In the genomic region with DNA sequence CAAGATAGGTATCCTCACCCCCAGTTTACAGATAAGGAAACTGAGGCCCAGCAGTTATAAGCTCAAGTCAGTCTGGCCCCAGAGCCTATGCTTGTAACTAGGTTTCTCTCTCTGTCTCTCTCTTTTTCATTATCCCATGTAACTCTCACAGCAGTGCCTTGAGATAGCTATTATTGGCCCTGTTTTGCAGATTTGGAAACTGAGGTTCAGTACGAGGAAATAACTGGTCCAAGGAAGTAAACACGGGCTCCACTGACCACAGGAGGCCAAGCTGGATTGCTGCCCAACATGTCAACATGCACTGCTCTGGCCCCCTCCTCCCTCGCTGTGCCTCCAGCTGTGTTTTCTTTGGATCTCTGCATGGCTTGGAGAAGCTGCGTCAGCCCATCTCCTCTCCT, we compare ENCODE assay signal across 11 cellular contexts. TPM values are rescaled to one million over a fixed set of nuclear protein-coding genes. Genes with fewer than 3 reads are reported as not detected.
A peak's percentile ranks its signal among the peaks of the same experiment; 100 is the strongest.
DNase-seq lines count a peak whose midpoint lies in the region; ATAC-seq and TF ChIP-seq lines count a peak whose summit lies in the region.
"Had no signal": no experiment of that assay in that cellular context is flagged by ENCODE, and none has a peak within 500 bp of the region (broad histone marks: within the 10 kb centered on the region; RNA-seq: fewer than 3 reads in every experiment).

No MANE protein-coding gene starts in this region.

- TF ChIP-seq EP300 in tibial nerve (IDR thresholded peaks at IDR 0.05), result peak in 1 of 2 donors; percentile 52

- intact Hi-C loops in esophagus squamous epithelium (cut with DNase I) (no loop called here), mucosa of descending colon (cut with DNase I, micrococcal nuclease) (no loop called here)

- peak overlapping the region; percentile 30 to 86 (median 62) for H3K27ac ChIP-seq in esophagus squamous epithelium
- H3K27ac ChIP-seq in tibial nerve, result peak overlapping the region; percentile 32 to 90 (median 76)

- no peak for DNase-seq in esophagus squamous epithelium (lab: John Stamatoyannopoulos, UW)
- peak in 2 of 3 donors; percentile 51 to 58 for DNase-seq in mucosa of descending colon
- DNase-seq in tibial nerve (ENCODE audit: low spot score in 2 of 2), result peak; percentile 77 to 82
- no peak for DNase-seq in NCI-H1417 treated with DMSO at 0.1 percent for 48 hours (lab: John Stamatoyannopoulos, UW)
- DNase-seq in pons (ENCODE audit: low spot score), result no peak
- DNase-seq in GOT3 (lab: John Stamatoyannopoulos, UW), result no peak
- DNase-seq: activated CD4-positive, alpha-beta memory T cell treated with anti-CD3 and anti-CD28 coated beads for 36 hours; activated naive CD8-positive, alpha-beta T cell treated with anti-CD3 and anti-CD28 coated beads, Interleukin-2, amount 50 U/mL, for 24 hours; naive thymus-derived CD4-positive, alpha-beta T cell had no signal

- TF ChIP-seq POLR2A in esophagus squamous epithelium (IDR thresholded peaks at IDR 0.05), result no peak
- no peak for TF ChIP-seq POLR2A in tibial nerve (IDR thresholded peaks at IDR 0.05)

- no peak for TF ChIP-seq CTCF in esophagus squamous epithelium (IDR thresholded peaks at IDR 0.05)
- no peak for TF ChIP-seq CTCF in mucosa of descending colon (IDR thresholded peaks at IDR 0.05)
- TF ChIP-seq CTCF in tibial nerve (IDR thresholded peaks at IDR 0.05), result no peak

- peaks cover 8 to 67% (median 39%) of the 10 kb centered on the region in 3 donors for H3K4me1 ChIP-seq in esophagus squamous epithelium
- H3K4me1 ChIP-seq in mucosa of descending colon (ENCODE audit: low read depth), result peaks cover 11% of the 10 kb centered on the region
- H3K4me1 ChIP-seq in tibial nerve, result peaks cover 0 to 50% (median 27%) of the 10 kb centered on the region in 4 donors

- H3K36me3 ChIP-seq in esophagus squamous epithelium, result no peaks in the 10 kb centered on the region
- H3K36me3 ChIP-seq in mucosa of descending colon (ENCODE audit: low read depth), result no peaks in the 10 kb centered on the region
- H3K36me3 ChIP-seq in tibial nerve, result no peaks in the 10 kb centered on the region

- no peak overlapping the region for H3K4me3 ChIP-seq in esophagus squamous epithelium
- no peak overlapping the region for H3K4me3 ChIP-seq in mucosa of descending colon
- no peak overlapping the region for H3K4me3 ChIP-seq in tibial nerve

- 25 to 89% methylated on average over 2 of the region's 4 CpGs for WGBS in esophagus squamous epithelium, 2 donors
- WGBS in tibial nerve, 2 donors, result 3 to 20% methylated on average over 4 of the region's 4 CpGs

- H3K9me3 ChIP-seq in esophagus squamous epithelium (no peaks in the 10 kb centered on the region), mucosa of descending colon (no peaks in the 10 kb centered on the region), tibial nerve (no peaks in the 10 kb centered on the region)

- peak; percentile 41 for ATAC-seq in SK-N-SH treated with all-trans-retinoic acid at 6 μM for 48 hours
- peak; percentile 17 for ATAC-seq in mucosa of descending colon
- no peak for ATAC-seq in GM18867 (IDR thresholded peaks at IDR 0.05; ENCODE audit: unreplicated experiment)
- ATAC-seq: activated naive CD8-positive, alpha-beta T cell treated with anti-CD3 and anti-CD28 coated beads, Interleukin-2, amount 50 U/mL, for 24 hours; naive thymus-derived CD4-positive, alpha-beta T cell had no signal

- H3K27me3 ChIP-seq in esophagus squamous epithelium, result no peaks in the 10 kb centered on the region
- no peaks in the 10 kb centered on the region for H3K27me3 ChIP-seq in tibial nerve

TF ChIP-seq in SK-N-SH treated with all-trans-retinoic acid at 6 μM for 48 hours, 23 proteins besides CTCF, POLR2A, EP300 and RAD21:
- no peak for TF ChIP-seq OSR1 (CRISPR knock-in tag; IDR thresholded peaks at IDR 0.05)
- no peak for TF ChIP-seq ZNF565 (CRISPR knock-in tag; conservative IDR thresholded peaks at IDR 0.05; ENCODE audit: low read depth)
- no peak for TF ChIP-seq TCF4 (CRISPR knock-in tag; IDR thresholded peaks at IDR 0.05; ENCODE audit: borderline replicate concordance)
- TF ChIP-seq ZNF70 (CRISPR knock-in tag; IDR thresholded peaks at IDR 0.05), result no peak
- TF ChIP-seq ESRRG (CRISPR knock-in tag; IDR thresholded peaks at IDR 0.05), result no peak
- TF ChIP-seq, protein P1, sequence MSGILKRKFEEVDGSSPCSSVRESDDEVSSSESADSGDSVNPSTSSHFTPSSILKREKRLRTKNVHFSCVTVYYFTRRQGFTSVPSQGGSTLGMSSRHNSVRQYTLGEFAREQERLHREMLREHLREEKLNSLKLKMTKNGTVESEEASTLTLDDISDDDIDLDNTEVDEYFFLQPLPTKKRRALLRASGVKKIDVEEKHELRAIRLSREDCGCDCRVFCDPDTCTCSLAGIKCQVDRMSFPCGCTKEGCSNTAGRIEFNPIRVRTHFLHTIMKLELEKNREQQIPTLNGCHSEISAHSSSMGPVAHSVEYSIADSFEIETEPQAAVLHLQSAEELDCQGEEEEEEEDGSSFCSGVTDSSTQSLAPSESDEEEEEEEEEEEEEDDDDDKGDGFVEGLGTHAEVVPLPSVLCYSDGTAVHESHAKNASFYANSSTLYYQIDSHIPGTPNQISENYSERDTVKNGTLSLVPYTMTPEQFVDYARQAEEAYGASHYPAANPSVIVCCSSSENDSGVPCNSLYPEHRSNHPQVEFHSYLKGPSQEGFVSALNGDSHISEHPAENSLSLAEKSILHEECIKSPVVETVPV (CRISPR knock-in tag; IDR thresholded peaks at IDR 0.05), result no peak
- TF ChIP-seq ARNTL (CRISPR knock-in tag; IDR thresholded peaks at IDR 0.05; ENCODE audit: borderline replicate concordance, low read depth), result no peak
- TF ChIP-seq, protein P2, sequence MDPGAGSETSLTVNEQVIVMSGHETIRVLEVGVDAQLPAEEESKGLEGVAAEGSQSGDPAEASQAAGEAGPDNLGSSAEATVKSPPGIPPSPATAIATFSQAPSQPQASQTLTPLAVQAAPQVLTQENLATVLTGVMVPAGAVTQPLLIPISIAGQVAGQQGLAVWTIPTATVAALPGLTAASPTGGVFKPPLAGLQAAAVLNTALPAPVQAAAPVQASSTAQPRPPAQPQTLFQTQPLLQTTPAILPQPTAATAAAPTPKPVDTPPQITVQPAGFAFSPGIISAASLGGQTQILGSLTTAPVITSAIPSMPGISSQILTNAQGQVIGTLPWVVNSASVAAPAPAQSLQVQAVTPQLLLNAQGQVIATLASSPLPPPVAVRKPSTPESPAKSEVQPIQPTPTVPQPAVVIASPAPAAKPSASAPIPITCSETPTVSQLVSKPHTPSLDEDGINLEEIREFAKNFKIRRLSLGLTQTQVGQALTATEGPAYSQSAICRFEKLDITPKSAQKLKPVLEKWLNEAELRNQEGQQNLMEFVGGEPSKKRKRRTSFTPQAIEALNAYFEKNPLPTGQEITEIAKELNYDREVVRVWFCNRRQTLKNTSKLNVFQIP (CRISPR knock-in tag; IDR thresholded peaks at IDR 0.05; ENCODE audit: borderline replicate concordance, low read depth), result no peak
- no peak for TF ChIP-seq GLIS3 (CRISPR knock-in tag; IDR thresholded peaks at IDR 0.05)
- TF ChIP-seq, protein P3, sequence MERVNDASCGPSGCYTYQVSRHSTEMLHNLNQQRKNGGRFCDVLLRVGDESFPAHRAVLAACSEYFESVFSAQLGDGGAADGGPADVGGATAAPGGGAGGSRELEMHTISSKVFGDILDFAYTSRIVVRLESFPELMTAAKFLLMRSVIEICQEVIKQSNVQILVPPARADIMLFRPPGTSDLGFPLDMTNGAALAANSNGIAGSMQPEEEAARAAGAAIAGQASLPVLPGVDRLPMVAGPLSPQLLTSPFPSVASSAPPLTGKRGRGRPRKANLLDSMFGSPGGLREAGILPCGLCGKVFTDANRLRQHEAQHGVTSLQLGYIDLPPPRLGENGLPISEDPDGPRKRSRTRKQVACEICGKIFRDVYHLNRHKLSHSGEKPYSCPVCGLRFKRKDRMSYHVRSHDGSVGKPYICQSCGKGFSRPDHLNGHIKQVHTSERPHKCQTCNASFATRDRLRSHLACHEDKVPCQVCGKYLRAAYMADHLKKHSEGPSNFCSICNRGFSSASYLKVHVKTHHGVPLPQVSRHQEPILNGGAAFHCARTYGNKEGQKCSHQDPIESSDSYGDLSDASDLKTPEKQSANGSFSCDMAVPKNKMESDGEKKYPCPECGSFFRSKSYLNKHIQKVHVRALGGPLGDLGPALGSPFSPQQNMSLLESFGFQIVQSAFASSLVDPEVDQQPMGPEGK (CRISPR knock-in tag; IDR thresholded peaks at IDR 0.05; ENCODE audit: borderline replicate concordance), result no peak
- no peak for TF ChIP-seq ZFP30 (CRISPR knock-in tag; IDR thresholded peaks at IDR 0.05)

RNA-seq across cellular contexts. Expression of a gene that starts 7.6 kb away (rescaled TPM):
- total RNA-seq in esophagus squamous epithelium (100 to 1,000 TPM in 2 of 4 donors, 10 to 100 TPM in 1, 1 to 10 TPM in 1; 5.9 to 248 (median 92.6) TPM), mucosa of descending colon (100 to 1,000 TPM in 2 of 3 donors, 10 to 100 TPM in 1; 15.0 to 141 (median 111) TPM), tibial nerve (100 to 1,000 TPM in 3 of 4 donors, 10 to 100 TPM in 1; 74.7 to 713 (median 134) TPM)

RNA-seq across cellular contexts. Expression of a gene that starts 14.9 kb away (rescaled TPM):
- 10 to 100 TPM; 10.4 to 36.8 (median 16.4) TPM for total RNA-seq in esophagus squamous epithelium
- 10 to 100 TPM; 29.2 to 37.8 (median 35.1) TPM for total RNA-seq in mucosa of descending colon
- total RNA-seq in tibial nerve, result 10 to 100 TPM; 52.2 to 59.0 (median 53.0) TPM

RNA-seq across cellular contexts. Expression of a gene that starts 28.4 kb away (rescaled TPM):
- total RNA-seq in esophagus squamous epithelium, result 10 to 100 TPM; 44.5 to 74.8 (median 56.8) TPM
- 100 to 1,000 TPM; 292 to 542 (median 436) TPM for total RNA-seq in mucosa of descending colon
- 10 to 100 TPM; 50.4 to 87.3 (median 71.7) TPM for total RNA-seq in tibial nerve

RNA-seq across cellular contexts. Expression of a gene that starts 28.5 kb away (rescaled TPM):
- total RNA-seq in esophagus squamous epithelium (1 to 10 TPM; 4.1 to 6.5 (median 5.5) TPM), mucosa of descending colon (1 to 10 TPM; 4.2 to 9.1 (median 8.5) TPM), tibial nerve (10 to 100 TPM in 3 of 4 donors, 1 to 10 TPM in 1; 7.7 to 42.9 (median 15.6) TPM)

RNA-seq across cellular contexts. Expression of a gene that starts 32.1 kb away (rescaled TPM):
- 1 to 10 TPM in 2 of 4 donors, not detected in 2; 1.1 to 1.3 TPM for total RNA-seq in esophagus squamous epithelium
- 1 to 10 TPM; 3.9 to 6.0 (median 4.1) TPM for total RNA-seq in mucosa of descending colon
- total RNA-seq in tibial nerve, result 10 to 100 TPM in 1 of 4 donors, 1 to 10 TPM in 3; 2.6 to 18.3 (median 7.9) TPM

Comparison
In these comparisons a context has a peak if more than half of its experiments do, and no peak if none do; other contexts are left out.
1. DNase-seq: peak in mucosa of descending colon (2 of 3) and tibial nerve (2 of 2); none in esophagus squamous epithelium (single experiment), NCI-H1417 treated with DMSO at 0.1 percent for 48 hours (single experiment), pons (single experiment) and GOT3 (single experiment).